In the genomic region with DNA sequence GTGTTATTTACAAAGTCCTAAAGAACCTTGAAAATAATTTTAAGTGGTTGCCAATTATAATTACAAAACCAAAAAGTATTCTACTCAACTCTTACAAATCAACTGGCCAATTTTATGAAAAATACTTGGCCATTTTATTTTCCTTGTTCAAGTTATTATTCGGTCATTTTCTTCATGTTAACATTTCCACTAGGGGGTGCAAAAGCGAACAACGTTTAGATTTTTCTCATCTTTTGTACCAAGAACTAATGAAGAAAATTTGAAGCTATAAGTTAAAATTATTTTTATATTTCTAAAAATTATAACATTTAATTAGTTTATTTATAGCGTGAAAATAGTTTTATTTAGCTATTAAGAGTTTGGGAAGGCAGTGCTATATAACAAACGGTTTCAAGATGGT, we compare ENCODE assay signal across 18 cellular contexts.
DNase-seq lines count a peak whose midpoint lies in the region; ATAC-seq and TF ChIP-seq lines count a peak whose summit lies in the region.
"Had no signal": no experiment of that assay in that cellular context is flagged by ENCODE, and none has a peak within 500 bp of the region (broad histone marks: within the 10 kb centered on the region; RNA-seq: fewer than 3 reads in every experiment).

No MANE protein-coding gene starts in this region.

- no peak for TF ChIP-seq POLR2A in tibial nerve (IDR thresholded peaks at IDR 0.05)

- intact Hi-C loops in A673 (cut with micrococcal nuclease; ENCODE audit: unreplicated experiment), result no loop called here

- TF ChIP-seq CTCF in A673 (conservative IDR thresholded peaks at IDR 0.05; ENCODE audit: low read depth, low read length) (peak; percentile 43; the same call in 1 of the 2 replicates), tibial nerve (IDR thresholded peaks at IDR 0.05) (no peak)

- H3K36me3 ChIP-seq in A673 (ENCODE audit: insufficient read depth, low read length, poor library complexity, severe bottlenecking) (no peaks in the 10 kb centered on the region), tibial nerve (no peaks in the 10 kb centered on the region)
- H3K36me3 ChIP-seq: vagina had no signal

- H3K27ac ChIP-seq in A673 (ENCODE audit: low read depth, low read length, poor library complexity, severe bottlenecking), result no peak overlapping the region
- H3K27ac ChIP-seq in tibial nerve, result no peak overlapping the region
- H3K27ac ChIP-seq: vagina had no signal

- H3K4me3 ChIP-seq in A673 (ENCODE audit: low read depth, low read length, poor library complexity, severe bottlenecking) (no peak overlapping the region), tibial nerve (no peak overlapping the region)
- H3K4me3 ChIP-seq: vagina had no signal

- no peak for TF ChIP-seq EP300 in tibial nerve (IDR thresholded peaks at IDR 0.05)

- DNase-seq in A673 (ENCODE audit: low spot score), result peak; percentile 1
- DNase-seq in KBM-7, result peak; percentile 4
- peak; percentile 15 for DNase-seq in SK-MEL-5 (ENCODE audit: low read depth, low spot score)
- peak; percentile 4 for DNase-seq in iris pigment epithelial cell (ENCODE audit: low read depth)
- no peak for DNase-seq in activated gamma-delta T cell treated with Interleukin-2 at 50 U/mL for 16 hours
- no peak for DNase-seq in tibial nerve (ENCODE audit: low spot score in 2 of 2)
- no peak for DNase-seq in NCI-H2171 treated with DMSO at 0.1 percent for 48 hours (lab: John Stamatoyannopoulos, UW)
- DNase-seq: activated CD8-positive, alpha-beta memory T cell treated with anti-CD3 and anti-CD28 coated beads, Interleukin-2, amount 50 U/mL, for 48 hours; activated effector memory CD4-positive, alpha-beta T cell treated with Interleukin-2 at 50 U/mL for 16 hours; EL; mesendoderm; NCI-H1436 treated with DMSO at 0.1 percent for 48 hours; NCI-H2227 treated with DMSO at 0.1 percent for 48 hours; NK-92 treated with Interleukin-12 subunit alpha and Interleukin-12 subunit beta, amount 100 ng/mL, for 24 hours; SHP77 treated with DMSO at 0.1 percent for 48 hours; substantia nigra had no signal

- H3K27me3 ChIP-seq in A673 (replicated peaks; ENCODE audit: insufficient read depth, low read depth, low read length, poor library complexity) (peaks cover 11% of the 10 kb centered on the region), tibial nerve (no peaks in the 10 kb centered on the region)
- H3K27me3 ChIP-seq: vagina had no signal

- BruUV-seq in A673 (replicated peaks; lab: Mats Ljungman, UMichigan), result no TSS peak

- CTCF ChIA-PET in A673 (lab: Charles Lee), result no interaction called here

- H3K4me1 ChIP-seq in A673 (ENCODE audit: insufficient read depth, low read length, poor library complexity, severe bottlenecking) (no peaks in the 10 kb centered on the region), tibial nerve (no peaks in the 10 kb centered on the region)
- H3K4me1 ChIP-seq: vagina had no signal

- no peaks in the 10 kb centered on the region for H3K9me3 ChIP-seq in A673 (ENCODE audit: low read depth, low read length, poor library complexity, severe bottlenecking)
- no peaks in the 10 kb centered on the region for H3K9me3 ChIP-seq in tibial nerve
- H3K9me3 ChIP-seq: vagina had no signal

- in situ Hi-C loops in KBM-7 (cut with MboI; ENCODE audit: low pct_unique_long_range_greater_than_20kb, low sequenced_read_pairs) (no loop called here), SK-MEL-5 (cut with HindIII; ENCODE audit: low pct_unique_long_range_greater_than_20kb, low sequenced_read_pairs) (no loop called here)

- no peak for ATAC-seq in GM19023 (IDR thresholded peaks at IDR 0.05; ENCODE audit: unreplicated experiment)

- POLR2A ChIA-PET in A673 (lab: Charles Lee; ENCODE audit: low non-redundant PET), result no interaction called here

- WGBS in tibial nerve, 2 donors, result 81 to 85% methylated on average over 5 of the region's 5 CpGs

Comparison
In these comparisons a context has a peak if more than half of its experiments do, and no peak if none do; other contexts are left out.
1. DNase-seq: peak in A673 (single experiment), KBM-7 (single experiment), SK-MEL-5 (single experiment) and iris pigment epithelial cell (single experiment); none in activated gamma-delta T cell treated with Interleukin-2 at 50 U/mL for 16 hours (single experiment), tibial nerve (0 of 2) and NCI-H2171 treated with DMSO at 0.1 percent for 48 hours (single experiment).